2 cellular contexts compared by ENCODE assay signal in genomic region chr19:11979527-11979926, GRCh38.
TF ChIP-seq lines count a peak whose summit lies in the region.

No MANE protein-coding gene starts in this region.

TF ChIP-seq in Ishikawa, 13 proteins besides CTCF, POLR2A, EP300 and RAD21:
- TF ChIP-seq MAX (IDR thresholded peaks at IDR 0.05), result no peak
- peak; percentile 43; the same call in 1 of the 2 replicates for TF ChIP-seq TCF12 (IDR thresholded peaks at IDR 0.05; ENCODE audit: low read depth)

TF ChIP-seq in H1, 55 proteins besides CTCF, POLR2A, EP300 and RAD21:
- no peak for TF ChIP-seq SAP30 (IDR thresholded peaks at IDR 0.05; ENCODE audit: insufficient read depth, insufficient replicate concordance, low read length)
- TF ChIP-seq CBX5 (IDR thresholded peaks at IDR 0.05; ENCODE audit: low read depth, low read length), result 0 out of 2 replicates have a peak, but pooled peaks have one; percentile 39
